Comparison of ENCODE assay signal across 10 cellular contexts in genomic region chr3:71984843-71985594, GRCh38.
A peak's percentile ranks its signal among the peaks of the same experiment; 100 is the strongest.
DNase-seq lines count a peak whose midpoint lies in the region; ATAC-seq and TF ChIP-seq lines count a peak whose summit lies in the region.
"Had no signal": no experiment of that assay in that cellular context is flagged by ENCODE, and none has a peak within 500 bp of the region (broad histone marks: within the 10 kb centered on the region; RNA-seq: fewer than 3 reads in every experiment).

No MANE protein-coding gene starts in this region.

- H3K4me3 Mint-ChIP-seq in activated naive CD8-positive, alpha-beta T cell treated with anti-CD3 and anti-CD28 coated beads, Interleukin-2, amount 10 ng/mL, durations not matched to agents 7 days and 5 days, result peak overlapping the region; percentile 28
- H3K4me3 Mint-ChIP-seq: immature natural killer cell had no signal

- H3K9me3 ChIP-seq in PC-3 (ENCODE audit: low read length) (no peaks in the 10 kb centered on the region), suprapubic skin (no peaks in the 10 kb centered on the region)
- H3K9me3 ChIP-seq: body of pancreas had no signal

- intact Hi-C loops in PC-3 (cut with micrococcal nuclease), result no loop called here

- H3K9ac ChIP-seq in PC-3 (ENCODE audit: low read length), result no peak overlapping the region

- H3K9me2 ChIP-seq in PC-3 (replicated peaks; ENCODE audit: low read length), result no peaks in the 10 kb centered on the region

- CTCF ChIA-PET in PC-3 (lab: Charles Lee), result no interaction called here

- 67% methylated on average over 9 of the region's 9 CpGs for WGBS in suprapubic skin

- POLR2A ChIA-PET in activated naive CD8-positive, alpha-beta T cell treated with anti-CD3 and anti-CD28 coated beads, Interleukin-2, amount 10 ng/mL, durations not matched to agents 7 days and 5 days (lab: Charles Lee), result interaction anchor here (1.0 kb wide), 1 partner anchor 325 kb away, joined by 4 read pairs; no protein-coding TSS in a partner anchor
- POLR2A ChIA-PET in PC-3 (lab: Charles Lee; ENCODE audit: unreplicated experiment), result no interaction called here

- H3F3A ChIP-seq in PC-3 (ENCODE audit: low read length, unreplicated experiment), result no peaks in the 10 kb centered on the region

- H3K27me3 ChIP-seq in PC-3 (ENCODE audit: low read length), result no peaks in the 10 kb centered on the region
- no peaks in the 10 kb centered on the region for H3K27me3 ChIP-seq in suprapubic skin
- H3K27me3 ChIP-seq: body of pancreas had no signal

- TF ChIP-seq CTCF in PC-3 (conservative IDR thresholded peaks at IDR 0.05; ENCODE audit: low read depth, low read length) (no peak), suprapubic skin (IDR thresholded peaks at IDR 0.05) (no peak)

- ATAC-seq in GM19467 (IDR thresholded peaks at IDR 0.05; ENCODE audit: unreplicated experiment), result peak; percentile 90
- peak; percentile 92 for ATAC-seq in HG03196 (IDR thresholded peaks at IDR 0.05; ENCODE audit: unreplicated experiment)
- ATAC-seq in activated naive CD8-positive, alpha-beta T cell treated with anti-CD3 and anti-CD28 coated beads, Interleukin-2, amount 10 ng/mL, durations not matched to agents 7 days and 5 days (ENCODE audit: low read depth), result peak; percentile 56
- ATAC-seq in PC-3, result no peak
- ATAC-seq: body of pancreas had no signal

- H2AFZ ChIP-seq in PC-3 (ENCODE audit: low read length), result no peak overlapping the region

- peak overlapping the region; percentile 39 for H3K27ac Mint-ChIP-seq in activated naive CD8-positive, alpha-beta T cell treated with anti-CD3 and anti-CD28 coated beads, Interleukin-2, amount 10 ng/mL, durations not matched to agents 7 days and 5 days
- H3K27ac Mint-ChIP-seq: immature natural killer cell had no signal

- no peaks in the 10 kb centered on the region for H3K79me2 ChIP-seq in PC-3 (ENCODE audit: low read length)

- no peak overlapping the region for H3K27ac ChIP-seq in PC-3 (ENCODE audit: low read length)
- no peak overlapping the region for H3K27ac ChIP-seq in suprapubic skin
- H3K27ac ChIP-seq: body of pancreas had no signal

- TF ChIP-seq EP300 in suprapubic skin (IDR thresholded peaks at IDR 0.05), result no peak

- no peak overlapping the region for H3K4me2 ChIP-seq in PC-3 (ENCODE audit: low read length)

- peak; percentile 18 for TF ChIP-seq POLR2A in GM15510 (IDR thresholded peaks at IDR 0.05; ENCODE audit: borderline replicate concordance, extremely low read depth, insufficient read length)
- TF ChIP-seq POLR2A in suprapubic skin (IDR thresholded peaks at IDR 0.05), result no peak

- DNase-seq in activated naive CD8-positive, alpha-beta T cell treated with anti-CD3 and anti-CD28 coated beads, Interleukin-2, amount 10 ng/mL, durations not matched to agents 7 days and 5 days, result no peak
- DNase-seq in PC-3 (no peak), NCI-H510A treated with DMSO at 0.1 percent for 48 hours (lab: John Stamatoyannopoulos, UW) (no peak), suprapubic skin (ENCODE audit: low spot score in 2 of 2) (no peak), AG20443 (ENCODE audit: low spot score) (no peak)
- DNase-seq: immature natural killer cell had no signal

- H3K27me3 Mint-ChIP-seq in activated naive CD8-positive, alpha-beta T cell treated with anti-CD3 and anti-CD28 coated beads, Interleukin-2, amount 10 ng/mL, durations not matched to agents 7 days and 5 days, result no peaks in the 10 kb centered on the region

- no peaks in the 10 kb centered on the region for H3K36me3 ChIP-seq in PC-3 (ENCODE audit: low read depth, low read length)
- H3K36me3 ChIP-seq in suprapubic skin, result no peaks in the 10 kb centered on the region

- H3K9me3 Mint-ChIP-seq in activated naive CD8-positive, alpha-beta T cell treated with anti-CD3 and anti-CD28 coated beads, Interleukin-2, amount 10 ng/mL, durations not matched to agents 7 days and 5 days, result peaks cover 3% of the 10 kb centered on the region
- H3K9me3 Mint-ChIP-seq: immature natural killer cell had no signal

- H4K20me1 ChIP-seq in PC-3 (ENCODE audit: low read length), result no peaks in the 10 kb centered on the region

- no TSS peak for BruUV-seq in PC-3 (replicated peaks; lab: Mats Ljungman, UMichigan)

- peaks cover 11% of the 10 kb centered on the region for H3K4me1 ChIP-seq in PC-3 (ENCODE audit: insufficient read depth, low read length)
- H3K4me1 ChIP-seq in suprapubic skin, result peaks cover 9% of the 10 kb centered on the region
- H3K4me1 ChIP-seq: body of pancreas had no signal

- H3K36me3 Mint-ChIP-seq in activated naive CD8-positive, alpha-beta T cell treated with anti-CD3 and anti-CD28 coated beads, Interleukin-2, amount 10 ng/mL, durations not matched to agents 7 days and 5 days, result peaks cover 1% of the 10 kb centered on the region
- H3K36me3 Mint-ChIP-seq: immature natural killer cell had no signal

- no peak overlapping the region for H3K4me3 ChIP-seq in PC-3 (ENCODE audit: low read length)
- H3K4me3 ChIP-seq in suprapubic skin, result no peak overlapping the region
- H3K4me3 ChIP-seq: body of pancreas had no signal

- peaks cover 16% of the 10 kb centered on the region for H3K4me1 Mint-ChIP-seq in activated naive CD8-positive, alpha-beta T cell treated with anti-CD3 and anti-CD28 coated beads, Interleukin-2, amount 10 ng/mL, durations not matched to agents 7 days and 5 days
